In genomic region chr9:27888661-27889295, GRCh38 we compare ENCODE assay signal across 9 cellular contexts.
DNase-seq lines count a peak whose midpoint lies in the region; ATAC-seq and TF ChIP-seq lines count a peak whose summit lies in the region.
"Had no signal": no experiment of that assay in that cellular context is flagged by ENCODE, and none has a peak within 500 bp of the region (broad histone marks: within the 10 kb centered on the region; RNA-seq: fewer than 3 reads in every experiment).

No MANE protein-coding gene starts in this region.

- intact Hi-C loops in Calu3 (cut with micrococcal nuclease; ENCODE audit: unreplicated experiment), result no loop called here

- H3K4me3 ChIP-seq in endodermal cell (ENCODE audit: low read length), result no peak overlapping the region

- 69% methylated on average over 2 of the region's 2 CpGs; no CpG with 5 or more reads in 1 of the 2 experiments for WGBS in endodermal cell (ENCODE audit: insufficient coverage in 1 of 2, insufficient read length in 1 of 2), 2 experiments

- no TSS peak for BruUV-seq in Calu3 (replicated peaks; lab: Mats Ljungman, UMichigan)

- H3K36me3 Mint-ChIP-seq in Calu3 (ENCODE audit: insufficient read depth, unreplicated experiment) (no peaks in the 10 kb centered on the region), endodermal cell (ENCODE audit: low read depth) (no peaks in the 10 kb centered on the region)

- TF ChIP-seq CTCF in Calu3 (IDR thresholded peaks at IDR 0.05; ENCODE audit: unreplicated experiment) (peak; percentile 72), endodermal cell (conservative IDR thresholded peaks at IDR 0.05) (peak; percentile 91)

- CTCF ChIA-PET in Calu3 (lab: Charles Lee), result interaction anchor here (0.6 kb wide), 2 partner anchors 157 to 161 kb away, joined by 3 read pairs; no protein-coding TSS in a partner anchor

- H3K36me3 ChIP-seq in endodermal cell (ENCODE audit: control insufficient read depth, insufficient read depth, low read length), result no peaks in the 10 kb centered on the region

- no peaks in the 10 kb centered on the region for H3K9me3 ChIP-seq in endodermal cell (ENCODE audit: control insufficient read depth, low read length)

- H3K4me1 Mint-ChIP-seq in Calu3 (ENCODE audit: low read depth, unreplicated experiment) (no peaks in the 10 kb centered on the region), endodermal cell (no peaks in the 10 kb centered on the region)

- H3K27ac Mint-ChIP-seq in Calu3 (ENCODE audit: unreplicated experiment), result no peak overlapping the region
- no peak overlapping the region for H3K27ac Mint-ChIP-seq in endodermal cell
- H3K27ac Mint-ChIP-seq: T-helper 1 cell treated with Interleukin-12 subunit alpha and Interleukin-12 subunit beta and Interleukin-4 antibody, amounts not matched to agents 30 μg/mL and 1 μg/mL, for 36 hours had no signal

- H3K9ac ChIP-seq in endodermal cell (ENCODE audit: extremely low read depth, low read length, poor library complexity, severe bottlenecking), result no peak overlapping the region

- no peak overlapping the region for H3K27ac ChIP-seq in endodermal cell (ENCODE audit: low read depth, low read length)

- no peaks in the 10 kb centered on the region for H3K4me1 ChIP-seq in endodermal cell (ENCODE audit: control insufficient read depth, insufficient read depth, low read length)

- in situ Hi-C loops in SK-MEL-5 (cut with HindIII; ENCODE audit: low pct_unique_long_range_greater_than_20kb, low sequenced_read_pairs), result no loop called here

- no peaks in the 10 kb centered on the region for H3K9me3 Mint-ChIP-seq in Calu3 (ENCODE audit: low read depth, unreplicated experiment)
- H3K9me3 Mint-ChIP-seq in endodermal cell, result peaks cover 6% of the 10 kb centered on the region
- H3K9me3 Mint-ChIP-seq: T-helper 1 cell treated with Interleukin-12 subunit alpha and Interleukin-12 subunit beta and Interleukin-4 antibody, amounts not matched to agents 30 μg/mL and 1 μg/mL, for 36 hours had no signal

- no peaks in the 10 kb centered on the region for H3K27me3 ChIP-seq in endodermal cell (ENCODE audit: control insufficient read depth, insufficient read depth, low read length, poor library complexity, severe bottlenecking)

- DNase-seq in Calu3, result peak; percentile 70
- peak; percentile 27 for DNase-seq in SK-MEL-5 (ENCODE audit: low read depth, low spot score)
- peak; percentile 92 for DNase-seq in endodermal cell
- peak; percentile 53 for DNase-seq in stimulated activated CD4-positive, alpha-beta T cell treated with anti-CD3 and anti-CD28 coated beads, Interleukin-1b, Interleukin-23, amount 100 ng/mL, for 48 hours
- no peak for DNase-seq in NCI-H1930 (lab: John Stamatoyannopoulos, UW)
- no peak for DNase-seq in SK-N-DZ (ENCODE audit: low spot score)

- H3K4me3 Mint-ChIP-seq in Calu3 (ENCODE audit: low read depth, unreplicated experiment) (no peak overlapping the region), endodermal cell (no peak overlapping the region)
- H3K4me3 Mint-ChIP-seq: T-helper 1 cell treated with Interleukin-12 subunit alpha and Interleukin-12 subunit beta and Interleukin-4 antibody, amounts not matched to agents 30 μg/mL and 1 μg/mL, for 36 hours had no signal

- H3K27me3 Mint-ChIP-seq in Calu3 (ENCODE audit: unreplicated experiment) (peaks cover 5% of the 10 kb centered on the region), endodermal cell (ENCODE audit: insufficient read depth) (no peaks in the 10 kb centered on the region)

- ATAC-seq in GM18909 (IDR thresholded peaks at IDR 0.05; ENCODE audit: poor library complexity, unreplicated experiment), result peak; percentile 99
- ATAC-seq in HG03039 (IDR thresholded peaks at IDR 0.05; ENCODE audit: unreplicated experiment), result peak; percentile 99

Comparison
In these comparisons a context has a peak if more than half of its experiments do, and no peak if none do; other contexts are left out.
1. DNase-seq: peak in Calu3 (single experiment), SK-MEL-5 (single experiment), endodermal cell (single experiment) and stimulated activated CD4-positive, alpha-beta T cell treated with anti-CD3 and anti-CD28 coated beads, Interleukin-1b, Interleukin-23, amount 100 ng/mL, for 48 hours (single experiment); none in NCI-H1930 (0 of 2) and SK-N-DZ (single experiment).